In genomic region chr4:39166177-39166576, GRCh38 we compare ENCODE assay signal across 1 cellular context.
TF ChIP-seq lines count a peak whose summit lies in the region.

No MANE protein-coding gene starts in this region.

TF ChIP-seq in GM23338, 12 proteins besides CTCF, POLR2A, EP300 and RAD21 (continued from another document):
- TF ChIP-seq, protein P1, sequence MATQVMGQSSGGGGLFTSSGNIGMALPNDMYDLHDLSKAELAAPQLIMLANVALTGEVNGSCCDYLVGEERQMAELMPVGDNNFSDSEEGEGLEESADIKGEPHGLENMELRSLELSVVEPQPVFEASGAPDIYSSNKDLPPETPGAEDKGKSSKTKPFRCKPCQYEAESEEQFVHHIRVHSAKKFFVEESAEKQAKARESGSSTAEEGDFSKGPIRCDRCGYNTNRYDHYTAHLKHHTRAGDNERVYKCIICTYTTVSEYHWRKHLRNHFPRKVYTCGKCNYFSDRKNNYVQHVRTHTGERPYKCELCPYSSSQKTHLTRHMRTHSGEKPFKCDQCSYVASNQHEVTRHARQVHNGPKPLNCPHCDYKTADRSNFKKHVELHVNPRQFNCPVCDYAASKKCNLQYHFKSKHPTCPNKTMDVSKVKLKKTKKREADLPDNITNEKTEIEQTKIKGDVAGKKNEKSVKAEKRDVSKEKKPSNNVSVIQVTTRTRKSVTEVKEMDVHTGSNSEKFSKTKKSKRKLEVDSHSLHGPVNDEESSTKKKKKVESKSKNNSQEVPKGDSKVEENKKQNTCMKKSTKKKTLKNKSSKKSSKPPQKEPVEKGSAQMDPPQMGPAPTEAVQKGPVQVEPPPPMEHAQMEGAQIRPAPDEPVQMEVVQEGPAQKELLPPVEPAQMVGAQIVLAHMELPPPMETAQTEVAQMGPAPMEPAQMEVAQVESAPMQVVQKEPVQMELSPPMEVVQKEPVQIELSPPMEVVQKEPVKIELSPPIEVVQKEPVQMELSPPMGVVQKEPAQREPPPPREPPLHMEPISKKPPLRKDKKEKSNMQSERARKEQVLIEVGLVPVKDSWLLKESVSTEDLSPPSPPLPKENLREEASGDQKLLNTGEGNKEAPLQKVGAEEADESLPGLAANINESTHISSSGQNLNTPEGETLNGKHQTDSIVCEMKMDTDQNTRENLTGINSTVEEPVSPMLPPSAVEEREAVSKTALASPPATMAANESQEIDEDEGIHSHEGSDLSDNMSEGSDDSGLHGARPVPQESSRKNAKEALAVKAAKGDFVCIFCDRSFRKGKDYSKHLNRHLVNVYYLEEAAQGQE (IDR thresholded peaks at IDR 0.05; ENCODE audit: unreplicated experiment): no peak
- no peak for TF ChIP-seq STAT1 (IDR thresholded peaks at IDR 0.05; ENCODE audit: unreplicated experiment)
- no peak for TF ChIP-seq ZNF114 (CRISPR knock-in tag; IDR thresholded peaks at IDR 0.05)
- TF ChIP-seq CREB1 (CRISPR knock-in tag; IDR thresholded peaks at IDR 0.05; ENCODE audit: low read depth): no peak
- TF ChIP-seq, protein P2, sequence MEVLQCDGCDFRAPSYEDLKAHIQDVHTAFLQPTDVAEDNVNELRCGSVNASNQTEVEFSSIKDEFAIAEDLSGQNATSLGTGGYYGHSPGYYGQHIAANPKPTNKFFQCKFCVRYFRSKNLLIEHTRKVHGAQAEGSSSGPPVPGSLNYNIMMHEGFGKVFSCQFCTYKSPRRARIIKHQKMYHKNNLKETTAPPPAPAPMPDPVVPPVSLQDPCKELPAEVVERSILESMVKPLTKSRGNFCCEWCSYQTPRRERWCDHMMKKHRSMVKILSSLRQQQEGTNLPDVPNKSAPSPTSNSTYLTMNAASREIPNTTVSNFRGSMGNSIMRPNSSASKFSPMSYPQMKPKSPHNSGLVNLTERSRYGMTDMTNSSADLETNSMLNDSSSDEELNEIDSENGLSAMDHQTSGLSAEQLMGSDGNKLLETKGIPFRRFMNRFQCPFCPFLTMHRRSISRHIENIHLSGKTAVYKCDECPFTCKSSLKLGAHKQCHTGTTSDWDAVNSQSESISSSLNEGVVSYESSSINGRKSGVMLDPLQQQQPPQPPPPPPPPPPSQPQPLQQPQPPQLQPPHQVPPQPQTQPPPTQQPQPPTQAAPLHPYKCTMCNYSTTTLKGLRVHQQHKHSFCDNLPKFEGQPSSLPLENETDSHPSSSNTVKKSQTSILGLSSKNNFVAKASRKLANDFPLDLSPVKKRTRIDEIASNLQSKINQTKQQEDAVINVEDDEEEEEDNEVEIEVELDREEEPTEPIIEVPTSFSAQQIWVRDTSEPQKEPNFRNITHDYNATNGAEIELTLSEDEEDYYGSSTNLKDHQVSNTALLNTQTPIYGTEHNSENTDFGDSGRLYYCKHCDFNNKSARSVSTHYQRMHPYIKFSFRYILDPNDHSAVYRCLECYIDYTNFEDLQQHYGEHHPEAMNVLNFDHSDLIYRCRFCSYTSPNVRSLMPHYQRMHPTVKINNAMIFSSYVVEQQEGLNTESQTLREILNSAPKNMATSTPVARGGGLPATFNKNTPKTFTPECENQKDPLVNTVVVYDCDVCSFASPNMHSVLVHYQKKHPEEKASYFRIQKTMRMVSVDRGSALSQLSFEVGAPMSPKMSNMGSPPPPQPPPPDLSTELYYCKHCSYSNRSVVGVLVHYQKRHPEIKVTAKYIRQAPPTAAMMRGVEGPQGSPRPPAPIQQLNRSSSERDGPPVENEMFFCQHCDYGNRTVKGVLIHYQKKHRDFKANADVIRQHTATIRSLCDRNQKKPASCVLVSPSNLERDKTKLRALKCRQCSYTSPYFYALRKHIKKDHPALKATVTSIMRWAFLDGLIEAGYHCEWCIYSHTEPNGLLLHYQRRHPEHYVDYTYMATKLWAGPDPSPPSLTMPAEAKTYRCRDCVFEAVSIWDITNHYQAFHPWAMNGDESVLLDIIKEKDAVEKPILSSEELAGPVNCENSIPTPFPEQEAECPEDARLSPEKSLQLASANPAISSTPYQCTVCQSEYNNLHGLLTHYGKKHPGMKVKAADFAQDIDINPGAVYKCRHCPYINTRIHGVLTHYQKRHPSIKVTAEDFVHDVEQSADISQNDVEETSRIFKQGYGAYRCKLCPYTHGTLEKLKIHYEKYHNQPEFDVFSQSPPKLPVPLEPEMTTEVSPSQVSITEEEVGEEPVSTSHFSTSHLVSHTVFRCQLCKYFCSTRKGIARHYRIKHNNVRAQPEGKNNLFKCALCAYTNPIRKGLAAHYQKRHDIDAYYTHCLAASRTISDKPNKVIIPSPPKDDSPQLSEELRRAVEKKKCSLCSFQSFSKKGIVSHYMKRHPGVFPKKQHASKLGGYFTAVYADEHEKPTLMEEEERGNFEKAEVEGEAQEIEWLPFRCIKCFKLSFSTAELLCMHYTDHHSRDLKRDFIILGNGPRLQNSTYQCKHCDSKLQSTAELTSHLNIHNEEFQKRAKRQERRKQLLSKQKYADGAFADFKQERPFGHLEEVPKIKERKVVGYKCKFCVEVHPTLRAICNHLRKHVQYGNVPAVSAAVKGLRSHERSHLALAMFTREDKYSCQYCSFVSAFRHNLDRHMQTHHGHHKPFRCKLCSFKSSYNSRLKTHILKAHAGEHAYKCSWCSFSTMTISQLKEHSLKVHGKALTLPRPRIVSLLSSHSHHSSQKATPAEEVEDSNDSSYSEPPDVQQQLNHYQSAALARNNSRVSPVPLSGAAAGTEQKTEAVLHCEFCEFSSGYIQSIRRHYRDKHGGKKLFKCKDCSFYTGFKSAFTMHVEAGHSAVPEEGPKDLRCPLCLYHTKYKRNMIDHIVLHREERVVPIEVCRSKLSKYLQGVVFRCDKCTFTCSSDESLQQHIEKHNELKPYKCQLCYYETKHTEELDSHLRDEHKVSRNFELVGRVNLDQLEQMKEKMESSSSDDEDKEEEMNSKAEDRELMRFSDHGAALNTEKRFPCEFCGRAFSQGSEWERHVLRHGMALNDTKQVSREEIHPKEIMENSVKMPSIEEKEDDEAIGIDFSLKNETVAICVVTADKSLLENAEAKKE (CRISPR knock-in tag; IDR thresholded peaks at IDR 0.05): no peak
- TF ChIP-seq JUNB (IDR thresholded peaks at IDR 0.05; ENCODE audit: unreplicated experiment): no peak
- TF ChIP-seq POLR2AphosphoS5 (IDR thresholded peaks at IDR 0.05; ENCODE audit: low read depth): no peak
- TF ChIP-seq EZH2 (IDR thresholded peaks at IDR 0.05; ENCODE audit: low read depth, unreplicated experiment): no peak
- TF ChIP-seq, protein P3, sequence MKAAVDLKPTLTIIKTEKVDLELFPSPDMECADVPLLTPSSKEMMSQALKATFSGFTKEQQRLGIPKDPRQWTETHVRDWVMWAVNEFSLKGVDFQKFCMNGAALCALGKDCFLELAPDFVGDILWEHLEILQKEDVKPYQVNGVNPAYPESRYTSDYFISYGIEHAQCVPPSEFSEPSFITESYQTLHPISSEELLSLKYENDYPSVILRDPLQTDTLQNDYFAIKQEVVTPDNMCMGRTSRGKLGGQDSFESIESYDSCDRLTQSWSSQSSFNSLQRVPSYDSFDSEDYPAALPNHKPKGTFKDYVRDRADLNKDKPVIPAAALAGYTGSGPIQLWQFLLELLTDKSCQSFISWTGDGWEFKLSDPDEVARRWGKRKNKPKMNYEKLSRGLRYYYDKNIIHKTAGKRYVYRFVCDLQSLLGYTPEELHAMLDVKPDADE (IDR thresholded peaks at IDR 0.05): no peak
